ENCODE assay signal across 1 cellular context in the genomic region with DNA sequence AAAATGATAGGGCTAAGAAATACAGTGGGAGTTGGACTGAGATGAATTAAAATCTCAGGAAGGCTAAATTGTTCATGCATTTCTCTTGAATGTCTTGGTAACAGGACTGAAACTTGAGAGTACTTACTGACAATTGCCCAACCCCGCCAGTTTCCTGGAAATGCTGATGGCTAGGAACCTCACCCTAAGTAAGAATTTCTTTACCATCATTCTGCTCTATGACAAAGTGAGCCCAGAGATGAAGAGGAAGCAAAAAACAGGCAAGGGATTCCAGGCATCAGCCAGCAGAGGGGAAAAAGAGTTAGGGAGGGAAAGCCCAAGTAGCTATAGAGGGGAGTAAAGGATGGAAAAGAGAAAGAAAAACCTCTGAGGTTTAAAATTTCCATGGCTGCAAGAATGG.
TF ChIP-seq lines count a peak whose summit lies in the region.

No MANE protein-coding gene starts in this region.

TF ChIP-seq in H1, 55 proteins besides CTCF, POLR2A, EP300 and RAD21 (continued from another document):
- TF ChIP-seq TAF1 (IDR thresholded peaks at IDR 0.05; ENCODE audit: low read depth, low read length) (no peak), MAFK (IDR thresholded peaks at IDR 0.05; ENCODE audit: low read depth, low read length) (no peak), NANOG (IDR thresholded peaks at IDR 0.05; ENCODE audit: insufficient read depth, low read depth, low read length, poor library complexity, severe bottlenecking) (no peak)
